8 cellular contexts compared by ENCODE assay signal in genomic region chr3:10551821-10552630, GRCh38. TPM values are rescaled to one million over a fixed set of nuclear protein-coding genes. Genes with fewer than 3 reads are reported as not detected.
A peak's percentile ranks its signal among the peaks of the same experiment; 100 is the strongest.
DNase-seq lines count a peak whose midpoint lies in the region; TF ChIP-seq lines count a peak whose summit lies in the region.

No MANE protein-coding gene starts in this region.

- no peak for TF ChIP-seq CTCF in sigmoid colon (IDR thresholded peaks at IDR 0.05)
- TF ChIP-seq CTCF in esophagus squamous epithelium (IDR thresholded peaks at IDR 0.05) = no peak

- DNase-seq in AML-193 (lab: John Stamatoyannopoulos, UW) (peak; percentile 67 to 72), sigmoid colon (peak; percentile 63), esophagus squamous epithelium (lab: John Stamatoyannopoulos, UW) (no peak), DMS79 (lab: John Stamatoyannopoulos, UW) (no peak), NCI-H748 treated with DMSO at 0.1 percent for 48 hours (lab: John Stamatoyannopoulos, UW) (no peak)
- DNase-seq in activated CD4-positive, alpha-beta T cell treated with anti-CD3 and anti-CD28 coated beads, Interleukin-2, amount 50 U/mL, for 24 hours (ENCODE audit: low read depth in 1 of 2, low spot score in 1 of 2) = peak; percentile 73 to 74

- intact Hi-C loops in sigmoid colon (cut with DNase I) = no loop called here
- intact Hi-C loops in esophagus squamous epithelium (cut with DNase I) = no loop called here

- no peaks in the 10 kb centered on the region for H3K4me1 ChIP-seq in sigmoid colon
- H3K4me1 ChIP-seq in esophagus squamous epithelium = peaks cover 6 to 30% (median 8%) of the 10 kb centered on the region in 3 donors

- H3K27ac ChIP-seq in KOPT-K1 (ENCODE audit: low read depth, low read length, poor library complexity, severe bottlenecking) (peak overlapping the region; percentile 36), cingulate gyrus (ENCODE audit: low read depth, low read length) (peak overlapping the region; percentile 75), sigmoid colon (no peak overlapping the region), esophagus squamous epithelium (peak overlapping the region in 2 of 4 donors; percentile 24 to 62)

- 54 to 59% methylated on average over 19 of the region's 19 CpGs for WGBS in sigmoid colon, 2 donors
- WGBS in esophagus squamous epithelium, 2 donors = 17 to 25% methylated on average over 7 to 18 of the region's 19 CpGs

- H3K27me3 ChIP-seq in sigmoid colon = peaks cover 0 to 5% (median 0%) of the 10 kb centered on the region in 3 donors
- peaks cover 0 to 49% (median 0%) of the 10 kb centered on the region in 4 donors for H3K27me3 ChIP-seq in esophagus squamous epithelium

- TF ChIP-seq POLR2A in sigmoid colon (IDR thresholded peaks at IDR 0.05) (no peak), esophagus squamous epithelium (IDR thresholded peaks at IDR 0.05) (no peak)

- H3K9me3 ChIP-seq in KOPT-K1 (ENCODE audit: insufficient read depth, low read length, poor library complexity, severe bottlenecking) (no peaks in the 10 kb centered on the region), sigmoid colon (no peaks in the 10 kb centered on the region), esophagus squamous epithelium (no peaks in the 10 kb centered on the region)

- no peak for TF ChIP-seq EP300 in sigmoid colon (IDR thresholded peaks at IDR 0.05)

- no peak overlapping the region for H3K4me3 ChIP-seq in sigmoid colon
- H3K4me3 ChIP-seq in esophagus squamous epithelium = no peak overlapping the region

- no peaks in the 10 kb centered on the region for H3K36me3 ChIP-seq in KOPT-K1 (ENCODE audit: insufficient read depth, low read length)
- H3K36me3 ChIP-seq in sigmoid colon = no peaks in the 10 kb centered on the region
- no peaks in the 10 kb centered on the region for H3K36me3 ChIP-seq in esophagus squamous epithelium

RNA-seq across cellular contexts. Expression of gene ATP2B2, which starts 46.6 kb away (rescaled TPM):
- under 1 TPM in 3 of 4 donors, not detected in 1; under 0.01 to 0.83 (median 0.36) TPM for total RNA-seq in sigmoid colon
- under 1 TPM in 1 of 3 donors, not detected in 2; 0.10 TPM for polyA plus RNA-seq in sigmoid colon
- under 1 TPM; 0.31 to 0.57 (median 0.42) TPM for total RNA-seq in esophagus squamous epithelium

Comparison
In these comparisons a context has a peak if more than half of its experiments do, and no peak if none do; other contexts are left out.
1. DNase-seq: peak in AML-193 (2 of 2), activated CD4-positive, alpha-beta T cell treated with anti-CD3 and anti-CD28 coated beads, Interleukin-2, amount 50 U/mL, for 24 hours (2 of 2) and sigmoid colon (single experiment); none in esophagus squamous epithelium (single experiment), DMS79 (single experiment) and NCI-H748 treated with DMSO at 0.1 percent for 48 hours (single experiment).
2. H3K27ac ChIP-seq: peak in KOPT-K1 (single experiment) and cingulate gyrus (single experiment); none in sigmoid colon (0 of 4).